23 cellular contexts compared by ENCODE assay signal in the genomic region with DNA sequence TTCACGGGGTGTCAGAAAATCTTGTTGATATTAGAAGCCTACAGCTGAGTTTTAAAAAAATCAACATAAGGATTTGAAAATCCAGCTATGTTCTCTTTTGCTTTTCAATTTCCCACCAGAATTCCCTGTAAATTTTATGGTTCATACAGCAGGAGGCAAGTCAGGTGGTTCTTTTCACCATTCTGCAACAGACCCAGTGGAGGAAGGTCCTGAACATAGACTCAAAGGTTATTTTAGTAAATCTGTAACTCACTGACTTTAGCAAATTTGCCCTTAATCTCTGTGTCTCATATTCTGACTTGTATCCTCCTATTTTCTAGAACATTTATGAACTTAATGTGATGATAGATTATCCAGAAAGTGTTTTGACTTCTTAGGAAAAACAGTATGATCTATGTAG.
"Had no signal": no experiment of that assay in that cellular context is flagged by ENCODE, and none has a peak within 500 bp of the region (broad histone marks: within the 10 kb centered on the region; RNA-seq: fewer than 3 reads in every experiment).

No MANE protein-coding gene starts in this region.

- H3K27ac Mint-ChIP-seq: activated B cell treated with CpG ODN at 0.5 μM for 24 hours; activated CD8-positive, alpha-beta T cell treated with anti-CD3 and anti-CD28 coated beads for 36 hours; activated naive CD4-positive, alpha-beta T cell treated with anti-CD3 and anti-CD28 coated beads, Interleukin-2, amount 50 U/mL, for 24 hours; activated T-helper 2 cell treated with anti-CD3 and anti-CD28 coated beads, Interferon-gamma antibody, Interleukin-2, Interleukin-4, amounts not matched to agents 10 μg/mL and 5 μg/mL and 100 μg/mL, durations not matched to agents 14 hours and 24 hours and 36 hours; naive thymus-derived CD8-positive, alpha-beta T cell had no signal

- H3K79me2 ChIP-seq: hepatocyte had no signal

- H3K4me1 Mint-ChIP-seq: activated B cell treated with CpG ODN at 0.5 μM for 24 hours; activated naive CD4-positive, alpha-beta T cell treated with anti-CD3 and anti-CD28 coated beads, Interleukin-2, amount 50 U/mL, for 24 hours; naive thymus-derived CD8-positive, alpha-beta T cell; neural crest cell had no signal

- H3K9me3 ChIP-seq: esophagus muscularis mucosa, tibial nerve had no signal

- H2AFZ ChIP-seq: hepatocyte had no signal

- DNase-seq: activated B cell treated with CpG ODN at 0.5 μM for 24 hours; activated CD4-positive, alpha-beta T cell treated with anti-CD3 and anti-CD28 coated beads, Interleukin-2, amount 50 U/mL, for 1 hour; activated CD8-positive, alpha-beta T cell treated with anti-CD3 and anti-CD28 coated beads for 36 hours; activated T-cell treated with anti-CD3 and anti-CD28 coated beads, Interleukin-2, amount 50 U/mL, for 4 hours; cerebellar nuclear complex; cortex of kidney; glutamatergic neuron; left cardiac atrium; midbrain; naive thymus-derived CD8-positive, alpha-beta T cell; nucleus accumbens; right cardiac atrium; stimulated activated CD4-positive, alpha-beta T cell treated with anti-CD3 and anti-CD28 coated beads, Interleukin-2, amount 100 ng/mL, for 48 hours; stimulated activated naive CD4-positive, alpha-beta T cell treated with Interleukin-2 at 50 U/mL for 16 hours; T-helper 2 cell had no signal

- H3K4me2 ChIP-seq: hepatocyte had no signal

- H3K27me3 ChIP-seq: esophagus muscularis mucosa, hepatocyte, tibial nerve had no signal

- H3K27me3 Mint-ChIP-seq: activated B cell treated with CpG ODN at 0.5 μM for 24 hours; activated CD8-positive, alpha-beta T cell treated with anti-CD3 and anti-CD28 coated beads for 36 hours; activated naive CD4-positive, alpha-beta T cell treated with anti-CD3 and anti-CD28 coated beads, Interleukin-2, amount 50 U/mL, for 24 hours had no signal

- H3K4me1 ChIP-seq: esophagus muscularis mucosa, tibial nerve had no signal

- H3K36me3 ChIP-seq: esophagus muscularis mucosa, tibial nerve had no signal

- H3K36me3 Mint-ChIP-seq: activated naive CD4-positive, alpha-beta T cell treated with anti-CD3 and anti-CD28 coated beads, Interleukin-2, amount 50 U/mL, for 24 hours; naive thymus-derived CD8-positive, alpha-beta T cell had no signal

- H3K27ac ChIP-seq: esophagus muscularis mucosa, hepatocyte had no signal

- H3K9me3 Mint-ChIP-seq: activated B cell treated with CpG ODN at 0.5 μM for 24 hours; activated CD8-positive, alpha-beta T cell treated with anti-CD3 and anti-CD28 coated beads for 36 hours; activated naive CD4-positive, alpha-beta T cell treated with anti-CD3 and anti-CD28 coated beads, Interleukin-2, amount 50 U/mL, for 24 hours; activated T-cell treated with anti-CD3 and anti-CD28 coated beads, Interleukin-2, amount 50 U/mL, for 4 hours; activated T-helper 2 cell treated with anti-CD3 and anti-CD28 coated beads, Interferon-gamma antibody, Interleukin-2, Interleukin-4, amounts not matched to agents 10 μg/mL and 5 μg/mL and 100 μg/mL, durations not matched to agents 14 hours and 24 hours and 36 hours; neural crest cell had no signal

- H3K4me3 ChIP-seq: esophagus muscularis mucosa, hepatocyte, tibial nerve had no signal

- H3K4me3 Mint-ChIP-seq: activated B cell treated with CpG ODN at 0.5 μM for 24 hours; activated CD8-positive, alpha-beta T cell treated with anti-CD3 and anti-CD28 coated beads for 36 hours; activated naive CD4-positive, alpha-beta T cell treated with anti-CD3 and anti-CD28 coated beads, Interleukin-2, amount 50 U/mL, for 24 hours; activated T-cell treated with anti-CD3 and anti-CD28 coated beads, Interleukin-2, amount 50 U/mL, for 4 hours; naive thymus-derived CD8-positive, alpha-beta T cell; neural crest cell had no signal

- ATAC-seq: activated CD8-positive, alpha-beta T cell treated with anti-CD3 and anti-CD28 coated beads for 36 hours; activated T-cell treated with anti-CD3 and anti-CD28 coated beads, Interleukin-2, amount 50 U/mL, for 4 hours; left cardiac atrium; naive thymus-derived CD8-positive, alpha-beta T cell; right cardiac atrium had no signal

- FAIRE-seq: endothelial cell of umbilical vein, frontal cortex had no signal
